ENCODE assay signal across 17 cellular contexts in the genomic region with DNA sequence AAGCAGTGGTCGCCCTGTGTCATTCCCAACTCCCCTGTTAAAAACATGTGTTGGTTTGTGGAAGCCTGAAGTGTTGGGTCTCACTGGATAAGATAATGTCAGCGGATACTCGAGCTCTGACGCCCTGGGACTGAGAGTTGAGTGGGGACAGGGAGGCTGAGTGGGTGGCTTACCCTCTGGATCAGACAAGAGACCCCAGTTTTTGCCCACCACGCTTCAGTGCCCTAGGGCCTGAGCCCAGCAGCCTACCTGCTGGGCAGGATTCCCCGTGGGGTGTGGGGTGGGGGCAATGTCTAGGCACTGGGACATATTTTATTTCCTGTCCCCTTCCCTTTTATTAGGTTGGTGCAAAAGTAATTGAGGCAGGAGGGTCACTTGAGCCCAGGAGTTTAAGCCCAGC.
DNase-seq lines count a peak whose midpoint lies in the region; ATAC-seq and TF ChIP-seq lines count a peak whose summit lies in the region.
"Had no signal": no experiment of that assay in that cellular context is flagged by ENCODE, and none has a peak within 500 bp of the region (broad histone marks: within the 10 kb centered on the region; RNA-seq: fewer than 3 reads in every experiment).

No MANE protein-coding gene starts in this region.

- H3K27me3 Mint-ChIP-seq in nephron (ENCODE audit: low read depth), result no peaks in the 10 kb centered on the region
- no peaks in the 10 kb centered on the region for H3K27me3 Mint-ChIP-seq in stimulated activated naive CD8-positive, alpha-beta T cell treated with anti-CD3 and anti-CD28 coated beads, Interleukin-15, amount 100 ng/mL, for 72 hours
- H3K27me3 Mint-ChIP-seq: B cell had no signal

- DNase-seq in cardiac muscle cell (ENCODE audit: low read depth in 1 of 2, low spot score in 1 of 2) (no peak), Right ventricle myocardium superior (no peak), spleen (peak; percentile 37), UCSD-AML1 (lab: John Stamatoyannopoulos, UW; ENCODE audit: unreplicated experiment) (no peak), lower leg skin (ENCODE audit: low spot score in 2 of 2) (no peak)
- DNase-seq in stimulated activated naive CD8-positive, alpha-beta T cell treated with anti-CD3 and anti-CD28 coated beads, Interleukin-15, amount 100 ng/mL, for 72 hours, result no peak
- DNase-seq: 8988T, NCI-H1105, NCI-H1694, NCI-H2081 treated with DMSO at 0.1 percent for 48 hours had no signal

- H3K4me1 Mint-ChIP-seq in nephron, result peaks cover 79% of the 10 kb centered on the region
- H3K4me1 Mint-ChIP-seq in stimulated activated naive CD8-positive, alpha-beta T cell treated with anti-CD3 and anti-CD28 coated beads, Interleukin-15, amount 100 ng/mL, for 72 hours, result no peaks in the 10 kb centered on the region
- H3K4me1 Mint-ChIP-seq: B cell had no signal

- H3K4me3 ChIP-seq in cardiac muscle cell (no peak overlapping the region), spleen (no peak overlapping the region), lower leg skin (ENCODE audit: low read depth, poor library complexity, severe bottlenecking) (no peak overlapping the region)
- H3K4me3 ChIP-seq: GM23338, K562, Peyer's patch had no signal

- TF ChIP-seq CTCF in cardiac muscle cell (IDR thresholded peaks at IDR 0.05; ENCODE audit: low read depth, low read length), result no peak
- no peak for TF ChIP-seq CTCF in nephron (IDR thresholded peaks at IDR 0.05; ENCODE audit: unreplicated experiment in 3 of 3)
- no peak for TF ChIP-seq CTCF in spleen (IDR thresholded peaks at IDR 0.05 in 8 of 11, conservative IDR thresholded peaks at IDR 0.05 in 3 of 11)
- TF ChIP-seq CTCF in lower leg skin (IDR thresholded peaks at IDR 0.05), result no peak

- TF ChIP-seq POLR2A in spleen (IDR thresholded peaks at IDR 0.05) (no peak), lower leg skin (IDR thresholded peaks at IDR 0.05) (no peak)

- no peaks in the 10 kb centered on the region for H3K9me3 ChIP-seq in cardiac muscle cell (ENCODE audit: low read depth)
- no peaks in the 10 kb centered on the region for H3K9me3 ChIP-seq in spleen
- H3K9me3 ChIP-seq: Peyer's patch had no signal

- H3K27ac Mint-ChIP-seq in nephron, result peak overlapping the region; percentile 92 to 99 (median 95)
- H3K27ac Mint-ChIP-seq in stimulated activated naive CD8-positive, alpha-beta T cell treated with anti-CD3 and anti-CD28 coated beads, Interleukin-15, amount 100 ng/mL, for 72 hours, result peak overlapping the region in 1 of 2 donors; percentile 78
- H3K27ac Mint-ChIP-seq: B cell had no signal

- intact Hi-C loops in Right ventricle myocardium superior (cut with DNase I) (loop anchor here (5.0 kb wide), 1 partner anchor 75 kb away; no protein-coding TSS in a partner anchor), spleen (cut with DNase I; ENCODE audit: low total_unique reads) (no loop called here), lower leg skin (cut with DNase I; ENCODE audit: low total_unique reads) (no loop called here)

- WGBS in spleen, 5 donors, result 72 to 90% (median 87%) methylated on average over 6 of the region's 6 CpGs
- 91 to 92% methylated on average over 5 to 6 of the region's 6 CpGs for WGBS in lower leg skin, 2 donors

- H3K4me1 ChIP-seq in cardiac muscle cell (ENCODE audit: low read depth) (peaks cover 68% of the 10 kb centered on the region), spleen (peaks cover 0 to 37% (median 13%) of the 10 kb centered on the region in 6 donors)

- no peaks in the 10 kb centered on the region for H3K9me3 Mint-ChIP-seq in nephron
- H3K9me3 Mint-ChIP-seq in stimulated activated naive CD8-positive, alpha-beta T cell treated with anti-CD3 and anti-CD28 coated beads, Interleukin-15, amount 100 ng/mL, for 72 hours, result no peaks in the 10 kb centered on the region
- H3K9me3 Mint-ChIP-seq: GM23338 had no signal

- ATAC-seq in Right ventricle myocardium superior (ENCODE audit: poor library complexity) (no peak), GM21515 (IDR thresholded peaks at IDR 0.05; ENCODE audit: unreplicated experiment) (no peak)
- ATAC-seq in stimulated activated naive CD8-positive, alpha-beta T cell treated with anti-CD3 and anti-CD28 coated beads, Interleukin-15, amount 100 ng/mL, for 72 hours, result no peak
- ATAC-seq: GM23338, K562, Right ventricle myocardium inferior had no signal

- peak overlapping the region; percentile 74 for H3K27ac ChIP-seq in cardiac muscle cell
- H3K27ac ChIP-seq in spleen, result no peak overlapping the region
- H3K27ac ChIP-seq: Peyer's patch had no signal

- no peaks in the 10 kb centered on the region for H3K27me3 ChIP-seq in cardiac muscle cell
- H3K27me3 ChIP-seq in spleen (replicated peaks in 1 of 7), result no peaks in the 10 kb centered on the region
- H3K27me3 ChIP-seq: Peyer's patch had no signal

- no peak overlapping the region for H3K4me3 Mint-ChIP-seq in nephron
- no peak overlapping the region for H3K4me3 Mint-ChIP-seq in stimulated activated naive CD8-positive, alpha-beta T cell treated with anti-CD3 and anti-CD28 coated beads, Interleukin-15, amount 100 ng/mL, for 72 hours
- H3K4me3 Mint-ChIP-seq: B cell, GM23338 had no signal

- peaks cover 2% of the 10 kb centered on the region for H3K36me3 Mint-ChIP-seq in nephron (ENCODE audit: low read depth)

- H3K36me3 ChIP-seq in cardiac muscle cell, result peaks cover 15% of the 10 kb centered on the region
- peaks cover 0 to 7% (median 0%) of the 10 kb centered on the region in 6 donors for H3K36me3 ChIP-seq in spleen
